In genomic region chr14:101852785-101853184, GRCh38 we compare ENCODE assay signal across 22 cellular contexts.
DNase-seq lines count a peak whose midpoint lies in the region; ATAC-seq and TF ChIP-seq lines count a peak whose summit lies in the region.
"Had no signal": no experiment of that assay in that cellular context is flagged by ENCODE, and none has a peak within 500 bp of the region (broad histone marks: within the 10 kb centered on the region; RNA-seq: fewer than 3 reads in every experiment).

No MANE protein-coding gene starts in this region.

- CTCF ChIA-PET in naive thymus-derived CD4-positive, alpha-beta T cell (lab: Charles Lee) = interaction anchor here (1.9 to 2.3 kb wide), 2 partner anchors 8 to 145 kb away, joined by 6 to 10 read pairs; no protein-coding TSS in a partner anchor

- no peak overlapping the region for H2AFZ ChIP-seq in Karpas-422 (ENCODE audit: low read length)

- H3K4me2 ChIP-seq in BLaER1 treated with 17β-estradiol and CSF1 and Interleukin-3, amounts not matched to agents 10 nM and 100 nM = peak overlapping the region in 10 of 11 experiments; percentile 48 to 94 (median 81); a peak in 19 of 22 replicates
- H3K4me2 ChIP-seq in Karpas-422 (ENCODE audit: low read depth, low read length, poor library complexity, severe bottlenecking) = no peak overlapping the region

- peak overlapping the region in 2 of 3 donors; percentile 28 to 45 for H3K27ac Mint-ChIP-seq in CD4-positive, CD25-positive, alpha-beta regulatory T cell
- H3K27ac Mint-ChIP-seq in naive thymus-derived CD4-positive, alpha-beta T cell = peak overlapping the region in 8 of 9 donors; percentile 0 to 84 (median 64)
- H3K27ac Mint-ChIP-seq in glutamatergic neuron (ENCODE audit: unreplicated experiment) = no peak overlapping the region
- H3K27ac Mint-ChIP-seq: HFFc6 had no signal

- DNase-seq in CD4-positive, CD25-positive, alpha-beta regulatory T cell = no peak
- DNase-seq in Karpas-422 (no peak), SK-N-DZ (ENCODE audit: low spot score) (no peak), thyroid gland (no peak), glutamatergic neuron (no peak)
- DNase-seq in naive thymus-derived CD4-positive, alpha-beta T cell = no peak
- DNase-seq: ACHN, C1 segment of cervical spinal cord, Caco-2, DND-41, H7, HFFc6, MG63, NCI-H1417, NCI-H1694 treated with DMSO at 0.1 percent for 48 hours, NCI-H2081 treated with DMSO at 0.1 percent for 48 hours, NCI-H2171 treated with DMSO at 0.1 percent for 48 hours, NCI-H524 treated with DMSO at 0.1 percent for 48 hours, NCI-H82, Peyer's patch, SJCRH30 had no signal

- intact Hi-C loops in naive thymus-derived CD4-positive, alpha-beta T cell (cut with micrococcal nuclease) = loop anchor here in 1 of 2 donors (5.0 kb wide), 1 partner anchor 35 kb away; no protein-coding TSS in a partner anchor
- intact Hi-C loops in thyroid gland (cut with DNase I) = no loop called here

- peaks cover 85 to 91% (median 90%) of the 10 kb centered on the region in 10 experiments for H3K4me1 ChIP-seq in BLaER1 treated with 17β-estradiol and CSF1 and Interleukin-3, amounts not matched to agents 10 nM and 100 nM
- H3K4me1 ChIP-seq in CD4-positive, CD25-positive, alpha-beta regulatory T cell (ENCODE audit: control insufficient read depth, insufficient read depth, low read length, poor library complexity, severe bottlenecking) = peaks cover 67% of the 10 kb centered on the region
- H3K4me1 ChIP-seq in Karpas-422 (ENCODE audit: low read length) = peaks cover 53% of the 10 kb centered on the region
- H3K4me1 ChIP-seq in naive thymus-derived CD4-positive, alpha-beta T cell (ENCODE audit: control insufficient read depth in 2 of 2, insufficient read depth in 2 of 2, low read length in 2 of 2) = peaks cover 62 to 67% of the 10 kb centered on the region in 2 donors
- peaks cover 10 to 30% of the 10 kb centered on the region in 2 donors for H3K4me1 ChIP-seq in thyroid gland
- H3K4me1 ChIP-seq: Caco-2, SJCRH30 had no signal

- TF ChIP-seq CTCF in thyroid gland (IDR thresholded peaks at IDR 0.05) (no peak), glutamatergic neuron (IDR thresholded peaks at IDR 0.05; ENCODE audit: partially characterized antibody, unreplicated experiment) (no peak)

- POLR2A ChIA-PET in naive thymus-derived CD4-positive, alpha-beta T cell (lab: Charles Lee) = interaction anchor here (0.6 to 3.0 kb wide), 3 partner anchors 28 to 93 kb away, joined by 3 to 13 read pairs (median 3); no protein-coding TSS in a partner anchor

- no peaks in the 10 kb centered on the region for H3K27me3 ChIP-seq in BLaER1 treated with 17β-estradiol and CSF1 and Interleukin-3, amounts not matched to agents 10 nM and 100 nM
- H3K27me3 ChIP-seq in CD4-positive, CD25-positive, alpha-beta regulatory T cell (ENCODE audit: control insufficient read depth, insufficient read depth, low read length) = no peaks in the 10 kb centered on the region
- H3K27me3 ChIP-seq in Karpas-422 (ENCODE audit: low read length) = no peaks in the 10 kb centered on the region
- no peaks in the 10 kb centered on the region for H3K27me3 ChIP-seq in naive thymus-derived CD4-positive, alpha-beta T cell (ENCODE audit: control insufficient read depth in 2 of 2, insufficient read depth in 2 of 2, low read length in 2 of 2)
- no peaks in the 10 kb centered on the region for H3K27me3 ChIP-seq in thyroid gland
- H3K27me3 ChIP-seq: MG63, Peyer's patch, SJCRH30 had no signal

- H3K4me3 ChIP-seq in BLaER1 treated with 17β-estradiol and CSF1 and Interleukin-3, amounts not matched to agents 10 nM and 100 nM = no peak overlapping the region
- H3K4me3 ChIP-seq in CD4-positive, CD25-positive, alpha-beta regulatory T cell (ENCODE audit: low read depth, low read length) = no peak overlapping the region
- H3K4me3 ChIP-seq in Karpas-422 (ENCODE audit: low read length) = no peak overlapping the region
- no peak overlapping the region for H3K4me3 ChIP-seq in naive thymus-derived CD4-positive, alpha-beta T cell (ENCODE audit: low read length)
- H3K4me3 ChIP-seq in thyroid gland (replicated peaks in 1 of 3) = no peak overlapping the region
- H3K4me3 ChIP-seq: MG63, Peyer's patch, SJCRH30 had no signal

- H3K9ac ChIP-seq in BLaER1 treated with 17β-estradiol and CSF1 and Interleukin-3, amounts not matched to agents 10 nM and 100 nM = peak overlapping the region in 3 of 11 experiments; percentile 6 to 51 (median 22); a peak in 1 of 22 replicates
- H3K9ac ChIP-seq in Karpas-422 (ENCODE audit: low read length) = no peak overlapping the region

- peaks cover 13 to 60% (median 30%) of the 10 kb centered on the region in 11 experiments for H3K36me3 ChIP-seq in BLaER1 treated with 17β-estradiol and CSF1 and Interleukin-3, amounts not matched to agents 10 nM and 100 nM
- H3K36me3 ChIP-seq in CD4-positive, CD25-positive, alpha-beta regulatory T cell (ENCODE audit: control insufficient read depth, insufficient read depth, low read length) = peaks cover 24% of the 10 kb centered on the region
- peaks cover 15% of the 10 kb centered on the region; the same call in 1 of the 2 replicates for H3K36me3 ChIP-seq in Karpas-422 (ENCODE audit: insufficient read depth, low read length)
- H3K36me3 ChIP-seq in naive thymus-derived CD4-positive, alpha-beta T cell (ENCODE audit: control insufficient read depth in 2 of 3, insufficient read depth in 3 of 3, low read length in 3 of 3) = peaks cover 6 to 17% (median 7%) of the 10 kb centered on the region in 3 experiments
- H3K36me3 ChIP-seq in thyroid gland = no peaks in the 10 kb centered on the region
- H3K36me3 ChIP-seq: MG63, Peyer's patch had no signal

- no peak for ATAC-seq in CD4-positive, CD25-positive, alpha-beta regulatory T cell (ENCODE audit: low read depth in 2 of 2)
- no peak for ATAC-seq in naive thymus-derived CD4-positive, alpha-beta T cell

- peaks cover 96% of the 10 kb centered on the region for H3K79me2 ChIP-seq in Karpas-422 (ENCODE audit: low read length)

- no peaks in the 10 kb centered on the region for H3K9me2 ChIP-seq in Karpas-422 (replicated peaks; ENCODE audit: insufficient read depth, low read length)

- H3K4me3 Mint-ChIP-seq in CD4-positive, CD25-positive, alpha-beta regulatory T cell = no peak overlapping the region
- H3K4me3 Mint-ChIP-seq in naive thymus-derived CD4-positive, alpha-beta T cell = peak overlapping the region in 2 of 10 donors; percentile 42 to 85
- no peak overlapping the region for H3K4me3 Mint-ChIP-seq in glutamatergic neuron (ENCODE audit: unreplicated experiment)
- H3K4me3 Mint-ChIP-seq: HFFc6 had no signal

- H3K9me3 ChIP-seq in BLaER1 treated with 17β-estradiol and CSF1 and Interleukin-3, amounts not matched to agents 10 nM and 100 nM (replicated peaks in 1 of 11) = no peaks in the 10 kb centered on the region
- no peaks in the 10 kb centered on the region for H3K9me3 ChIP-seq in CD4-positive, CD25-positive, alpha-beta regulatory T cell (ENCODE audit: control insufficient read depth in 2 of 2, low read length in 2 of 2)
- no peaks in the 10 kb centered on the region for H3K9me3 ChIP-seq in Karpas-422 (ENCODE audit: low read length)
- H3K9me3 ChIP-seq in naive thymus-derived CD4-positive, alpha-beta T cell (ENCODE audit: control insufficient read depth in 2 of 3, low read length in 3 of 3) = no peaks in the 10 kb centered on the region
- H3K9me3 ChIP-seq in thyroid gland = no peaks in the 10 kb centered on the region
- H3K9me3 ChIP-seq: Caco-2, MG63, Peyer's patch, SJCRH30 had no signal

- WGBS in thyroid gland, 2 donors = 93 to 96% methylated on average over 5 of the region's 5 CpGs

- H3K27me3 Mint-ChIP-seq in CD4-positive, CD25-positive, alpha-beta regulatory T cell = no peaks in the 10 kb centered on the region
- no peaks in the 10 kb centered on the region for H3K27me3 Mint-ChIP-seq in naive thymus-derived CD4-positive, alpha-beta T cell
- no peaks in the 10 kb centered on the region for H3K27me3 Mint-ChIP-seq in glutamatergic neuron (ENCODE audit: unreplicated experiment)

- H3K27ac ChIP-seq in BLaER1 treated with 17β-estradiol and CSF1 and Interleukin-3, amounts not matched to agents 10 nM and 100 nM = peak overlapping the region in 10 of 11 experiments; percentile 9 to 85 (median 74); a peak in 17 of 22 replicates
- peak overlapping the region; percentile 16 for H3K27ac ChIP-seq in CD4-positive, CD25-positive, alpha-beta regulatory T cell (ENCODE audit: insufficient read depth, low read length, poor library complexity, severe bottlenecking)
- H3K27ac ChIP-seq in Karpas-422 (ENCODE audit: low read length) = peak overlapping the region; percentile 10; the same call in 1 of the 2 replicates
- H3K27ac ChIP-seq in naive thymus-derived CD4-positive, alpha-beta T cell (ENCODE audit: low read depth, low read length) = no peak overlapping the region
- H3K27ac ChIP-seq in thyroid gland = no peak overlapping the region
- H3K27ac ChIP-seq: Peyer's patch, SJCRH30 had no signal

- peaks cover 0 to 87% (median 10%) of the 10 kb centered on the region in 11 experiments; a peak in 12 of 22 replicates for H4K20me1 ChIP-seq in BLaER1 treated with 17β-estradiol and CSF1 and Interleukin-3, amounts not matched to agents 10 nM and 100 nM
- H4K20me1 ChIP-seq in Karpas-422 (ENCODE audit: insufficient read depth, low read depth, low read length) = peaks cover 11% of the 10 kb centered on the region

- TF ChIP-seq POLR2A in thyroid gland (IDR thresholded peaks at IDR 0.05) = no peak

- H3K9me3 Mint-ChIP-seq in CD4-positive, CD25-positive, alpha-beta regulatory T cell = no peaks in the 10 kb centered on the region
- H3K9me3 Mint-ChIP-seq in naive thymus-derived CD4-positive, alpha-beta T cell = no peaks in the 10 kb centered on the region
- H3K9me3 Mint-ChIP-seq in glutamatergic neuron (ENCODE audit: unreplicated experiment) = peaks cover 4% of the 10 kb centered on the region
- H3K9me3 Mint-ChIP-seq: HFFc6 had no signal

- peaks cover 15% of the 10 kb centered on the region for H3K36me3 Mint-ChIP-seq in CD4-positive, CD25-positive, alpha-beta regulatory T cell
- H3K36me3 Mint-ChIP-seq in naive thymus-derived CD4-positive, alpha-beta T cell = peaks cover 0 to 19% (median 8%) of the 10 kb centered on the region in 5 donors
- H3K36me3 Mint-ChIP-seq in glutamatergic neuron (ENCODE audit: unreplicated experiment) = no peaks in the 10 kb centered on the region

- H3K4me1 Mint-ChIP-seq in CD4-positive, CD25-positive, alpha-beta regulatory T cell = peaks cover 61 to 93% (median 74%) of the 10 kb centered on the region in 4 donors
- H3K4me1 Mint-ChIP-seq in naive thymus-derived CD4-positive, alpha-beta T cell = peaks cover 72 to 99% (median 95%) of the 10 kb centered on the region in 7 donors
- H3K4me1 Mint-ChIP-seq in glutamatergic neuron (ENCODE audit: low read depth, unreplicated experiment) = peaks cover 38% of the 10 kb centered on the region

Comparison
In these comparisons a context has a peak if more than half of its experiments do, and no peak if none do; other contexts are left out.
1. H3K27ac ChIP-seq: peak in BLaER1 treated with 17β-estradiol and CSF1 and Interleukin-3, amounts not matched to agents 10 nM and 100 nM (10 of 11), CD4-positive, CD25-positive, alpha-beta regulatory T cell (single experiment) and Karpas-422 (single experiment); none in naive thymus-derived CD4-positive, alpha-beta T cell (single experiment) and thyroid gland (0 of 3).